26 cellular contexts compared by ENCODE assay signal in the genomic region with DNA sequence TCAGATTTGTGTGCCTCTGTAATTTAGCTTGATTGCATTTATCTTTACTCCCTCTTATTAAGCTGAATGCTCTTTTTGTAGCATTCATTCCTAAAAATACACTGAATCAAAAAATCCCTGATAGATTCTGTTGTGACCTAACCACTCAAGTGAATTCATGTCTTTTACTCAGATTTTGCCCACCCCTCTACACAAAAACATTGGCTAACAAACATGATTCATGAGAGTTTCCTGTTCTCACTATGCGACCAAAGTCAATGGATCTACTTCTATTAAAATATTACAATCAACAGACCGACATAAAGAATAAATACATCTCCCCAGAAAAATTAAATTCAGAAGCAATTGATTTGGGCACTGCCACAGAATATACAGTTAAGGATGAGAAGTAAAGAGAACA.
"Had no signal": no experiment of that assay in that cellular context is flagged by ENCODE, and none has a peak within 500 bp of the region (broad histone marks: within the 10 kb centered on the region; RNA-seq: fewer than 3 reads in every experiment).

No MANE protein-coding gene starts in this region.

- DNase-seq: activated CD4-positive, alpha-beta T cell treated with anti-CD3 and anti-CD28 coated beads for 4 hours; activated CD4-positive, alpha-beta T cell treated with anti-CD3 and anti-CD28 coated beads, Interleukin-2, amount 50 U/mL, for 48 hours; activated CD4-positive, CD25-positive, alpha-beta regulatory T cell; activated CD8-positive, alpha-beta memory T cell treated with anti-CD3 and anti-CD28 coated beads, Interleukin-2, amount 10 ng/mL, durations not matched to agents 7 days and 5 days; activated naive CD4-positive, alpha-beta T cell treated with Interleukin-2 at 50 U/mL for 16 hours; activated T-cell treated with anti-CD3 and anti-CD28 coated beads for 4 hours; anterior cingulate cortex; caudate nucleus; effector CD8-positive, alpha-beta T cell; gastrocnemius medialis; hypothalamus; left ventricle myocardium superior; midbrain; ovary; psoas muscle; spleen; stimulated activated CD4-positive, alpha-beta T cell treated with anti-CD3 and anti-CD28 coated beads, Interleukin-4, amount 100 ng/mL, for 1 hour; stimulated activated naive CD4-positive, alpha-beta T cell treated with Interleukin-2 at 50 U/mL for 16 hours; T-helper 17 cell; tibial artery had no signal

- H3K9me3 Mint-ChIP-seq: activated T-helper 2 cell treated with anti-CD3 and anti-CD28 coated beads, Interferon-gamma antibody, Interleukin-2, Interleukin-4, amounts not matched to agents 10 μg/mL and 5 μg/mL and 100 μg/mL, durations not matched to agents 14 hours and 24 hours and 36 hours; brain; dendritic cell treated with granulocyte-macrophage colony-stimulating factor and Interleukin-4, amounts not matched to agents 40 ng/mL and 50 ng/mL, for 4 days; natural killer cell treated with Interleukin-12 subunit alpha and Interleukin-12 subunit beta and Interleukin-15 and Interleukin-18, amount 100 ng/mL, for 72 hours had no signal

- H3K4me3 ChIP-seq: esophagus muscularis mucosa, gastrocnemius medialis, ovary, psoas muscle, right atrium auricular region, spleen, tibial artery had no signal

- H3K4me3 Mint-ChIP-seq: activated CD8-positive, alpha-beta memory T cell treated with anti-CD3 and anti-CD28 coated beads, Interleukin-2, amount 10 ng/mL, durations not matched to agents 7 days and 5 days; brain; dendritic cell treated with granulocyte-macrophage colony-stimulating factor and Interleukin-4, amounts not matched to agents 40 ng/mL and 50 ng/mL, for 4 days; natural killer cell treated with Interleukin-12 subunit alpha and Interleukin-12 subunit beta and Interleukin-15 and Interleukin-18, amount 100 ng/mL, for 72 hours; T-helper 17 cell had no signal

- H3K36me3 Mint-ChIP-seq: natural killer cell treated with Interleukin-12 subunit alpha and Interleukin-12 subunit beta and Interleukin-15 and Interleukin-18, amount 100 ng/mL, for 72 hours had no signal

- H3K27me3 Mint-ChIP-seq: activated CD8-positive, alpha-beta memory T cell treated with anti-CD3 and anti-CD28 coated beads, Interleukin-2, amount 10 ng/mL, durations not matched to agents 7 days and 5 days; brain; dendritic cell treated with granulocyte-macrophage colony-stimulating factor and Interleukin-4, amounts not matched to agents 40 ng/mL and 50 ng/mL, for 4 days; natural killer cell treated with Interleukin-12 subunit alpha and Interleukin-12 subunit beta and Interleukin-15 and Interleukin-18, amount 100 ng/mL, for 72 hours; T-helper 17 cell had no signal

- ATAC-seq: activated CD8-positive, alpha-beta memory T cell treated with anti-CD3 and anti-CD28 coated beads, Interleukin-2, amount 10 ng/mL, durations not matched to agents 7 days and 5 days; gastrocnemius medialis; left ventricle myocardium superior; natural killer cell treated with Interleukin-12 subunit alpha and Interleukin-12 subunit beta and Interleukin-15 and Interleukin-18, amount 100 ng/mL, for 72 hours; psoas muscle; T-helper 17 cell had no signal

- H3K27ac Mint-ChIP-seq: activated CD8-positive, alpha-beta memory T cell treated with anti-CD3 and anti-CD28 coated beads, Interleukin-2, amount 10 ng/mL, durations not matched to agents 7 days and 5 days; activated T-helper 2 cell treated with anti-CD3 and anti-CD28 coated beads, Interferon-gamma antibody, Interleukin-2, Interleukin-4, amounts not matched to agents 10 μg/mL and 5 μg/mL and 100 μg/mL, durations not matched to agents 14 hours and 24 hours and 36 hours; dendritic cell treated with granulocyte-macrophage colony-stimulating factor and Interleukin-4, amounts not matched to agents 40 ng/mL and 50 ng/mL, for 4 days; natural killer cell treated with Interleukin-12 subunit alpha and Interleukin-12 subunit beta and Interleukin-15 and Interleukin-18, amount 100 ng/mL, for 72 hours; T-helper 17 cell had no signal
